Comparison of ENCODE assay signal across 1 cellular context in genomic region chr5:42991477-42992034, GRCh38.
TF ChIP-seq lines count a peak whose summit lies in the region.

No MANE protein-coding gene starts in this region.

TF ChIP-seq in WTC11, 78 proteins besides CTCF, POLR2A, EP300 and RAD21 (continued from another document):
- TF ChIP-seq ARID4B (CRISPR knock-in tag; IDR thresholded peaks at IDR 0.05; ENCODE audit: borderline replicate concordance), result no peak
- TF ChIP-seq GRHL2 (CRISPR knock-in tag; IDR thresholded peaks at IDR 0.05; ENCODE audit: insufficient replicate concordance, severe bottlenecking), result no peak
- TF ChIP-seq NFYB (CRISPR knock-in tag; conservative IDR thresholded peaks at IDR 0.05; ENCODE audit: low read depth), result no peak
- TF ChIP-seq ATF1 (CRISPR knock-in tag; IDR thresholded peaks at IDR 0.05), result no peak
- no peak for TF ChIP-seq TP53 (CRISPR knock-in tag; IDR thresholded peaks at IDR 0.05)
- TF ChIP-seq, protein P1, sequence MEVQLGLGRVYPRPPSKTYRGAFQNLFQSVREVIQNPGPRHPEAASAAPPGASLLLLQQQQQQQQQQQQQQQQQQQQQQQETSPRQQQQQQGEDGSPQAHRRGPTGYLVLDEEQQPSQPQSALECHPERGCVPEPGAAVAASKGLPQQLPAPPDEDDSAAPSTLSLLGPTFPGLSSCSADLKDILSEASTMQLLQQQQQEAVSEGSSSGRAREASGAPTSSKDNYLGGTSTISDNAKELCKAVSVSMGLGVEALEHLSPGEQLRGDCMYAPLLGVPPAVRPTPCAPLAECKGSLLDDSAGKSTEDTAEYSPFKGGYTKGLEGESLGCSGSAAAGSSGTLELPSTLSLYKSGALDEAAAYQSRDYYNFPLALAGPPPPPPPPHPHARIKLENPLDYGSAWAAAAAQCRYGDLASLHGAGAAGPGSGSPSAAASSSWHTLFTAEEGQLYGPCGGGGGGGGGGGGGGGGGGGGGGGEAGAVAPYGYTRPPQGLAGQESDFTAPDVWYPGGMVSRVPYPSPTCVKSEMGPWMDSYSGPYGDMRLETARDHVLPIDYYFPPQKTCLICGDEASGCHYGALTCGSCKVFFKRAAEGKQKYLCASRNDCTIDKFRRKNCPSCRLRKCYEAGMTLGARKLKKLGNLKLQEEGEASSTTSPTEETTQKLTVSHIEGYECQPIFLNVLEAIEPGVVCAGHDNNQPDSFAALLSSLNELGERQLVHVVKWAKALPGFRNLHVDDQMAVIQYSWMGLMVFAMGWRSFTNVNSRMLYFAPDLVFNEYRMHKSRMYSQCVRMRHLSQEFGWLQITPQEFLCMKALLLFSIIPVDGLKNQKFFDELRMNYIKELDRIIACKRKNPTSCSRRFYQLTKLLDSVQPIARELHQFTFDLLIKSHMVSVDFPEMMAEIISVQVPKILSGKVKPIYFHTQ (CRISPR knock-in tag; IDR thresholded peaks at IDR 0.05), result no peak
- no peak for TF ChIP-seq ATF3 (CRISPR knock-in tag; conservative IDR thresholded peaks at IDR 0.05)
TF ChIP-seq in WTC11: peak in this region for 0.
